20 cellular contexts compared by ENCODE assay signal in the genomic region with DNA sequence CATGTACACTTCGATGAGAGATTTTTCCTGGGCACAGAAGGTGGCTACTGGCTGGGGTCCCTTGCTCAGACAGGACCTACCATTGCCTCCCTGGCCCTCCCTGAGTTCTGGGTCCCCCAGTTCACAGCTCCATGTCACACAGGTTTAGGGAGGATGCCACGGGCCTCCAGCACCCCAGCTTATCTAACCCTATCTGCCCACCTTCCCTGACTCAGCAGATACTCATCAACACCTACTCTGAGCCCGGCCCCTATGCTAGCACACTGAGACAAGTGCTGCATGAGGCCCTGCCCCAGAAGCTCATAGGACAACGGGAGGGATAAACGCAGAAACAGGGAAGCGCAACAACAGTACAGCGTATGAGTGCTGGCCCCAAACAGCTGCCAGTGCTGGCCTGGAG. TPM values are rescaled to one million over a fixed set of nuclear protein-coding genes. Genes with fewer than 3 reads are reported as not detected.
DNase-seq lines count a peak whose midpoint lies in the region; ATAC-seq and TF ChIP-seq lines count a peak whose summit lies in the region.
"Had no signal": no experiment of that assay in that cellular context is flagged by ENCODE, and none has a peak within 500 bp of the region (broad histone marks: within the 10 kb centered on the region; RNA-seq: fewer than 3 reads in every experiment).

No MANE protein-coding gene starts in this region.

- H3K9me3 ChIP-seq in colonic mucosa = no peaks in the 10 kb centered on the region
- H3K9me3 ChIP-seq in spleen = peaks cover 0 to 24% (median 15%) of the 10 kb centered on the region in 8 donors
- H3K9me3 ChIP-seq in PC-3 (ENCODE audit: low read length) = peaks cover 6% of the 10 kb centered on the region

- no peak overlapping the region for H3K27ac Mint-ChIP-seq in activated naive CD8-positive, alpha-beta T cell treated with anti-CD3 and anti-CD28 coated beads, Interleukin-2, amount 50 U/mL, for 24 hours
- H3K27ac Mint-ChIP-seq in activated naive CD8-positive, alpha-beta T cell treated with anti-CD3 and anti-CD28 coated beads for 36 hours = no peak overlapping the region
- H3K27ac Mint-ChIP-seq: B cell had no signal

- TF ChIP-seq POLR2A in spleen (IDR thresholded peaks at IDR 0.05) = no peak

- BruUV-seq in PC-3 (replicated peaks; lab: Mats Ljungman, UMichigan) = no TSS peak

- intact Hi-C loops in colonic mucosa (cut with DNase I) = no loop called here
- intact Hi-C loops in spleen (cut with DNase I; ENCODE audit: low total_unique reads) = no loop called here
- intact Hi-C loops in PC-3 (cut with micrococcal nuclease) = no loop called here

- CTCF ChIA-PET in PC-3 (lab: Charles Lee) = no interaction called here

- H3K27ac ChIP-seq in colonic mucosa = no peak overlapping the region
- no peak overlapping the region for H3K27ac ChIP-seq in spleen
- no peak overlapping the region for H3K27ac ChIP-seq in PC-3 (ENCODE audit: low read length)
- H3K27ac ChIP-seq: RWPE1, SK-N-MC had no signal

- no peak overlapping the region for H2AFZ ChIP-seq in PC-3 (ENCODE audit: low read length)

- H3F3A ChIP-seq in PC-3 (ENCODE audit: low read length, unreplicated experiment) = no peaks in the 10 kb centered on the region

- no peaks in the 10 kb centered on the region for H3K79me2 ChIP-seq in PC-3 (ENCODE audit: low read length)

- H3K4me1 ChIP-seq in colonic mucosa (no peaks in the 10 kb centered on the region), spleen (no peaks in the 10 kb centered on the region), PC-3 (ENCODE audit: insufficient read depth, low read length) (no peaks in the 10 kb centered on the region)

- peaks cover 19% of the 10 kb centered on the region for H3K9me3 Mint-ChIP-seq in activated naive CD8-positive, alpha-beta T cell treated with anti-CD3 and anti-CD28 coated beads, Interleukin-2, amount 50 U/mL, for 24 hours
- H3K9me3 Mint-ChIP-seq in activated naive CD8-positive, alpha-beta T cell treated with anti-CD3 and anti-CD28 coated beads for 36 hours = peaks cover 18% of the 10 kb centered on the region

- no peak overlapping the region for H3K9ac ChIP-seq in colonic mucosa (ENCODE audit: low read depth in 2 of 2, low read length in 2 of 2)
- no peak overlapping the region for H3K9ac ChIP-seq in PC-3 (ENCODE audit: low read length)

- no peaks in the 10 kb centered on the region for H3K9me2 ChIP-seq in PC-3 (replicated peaks; ENCODE audit: low read length)

- ATAC-seq in activated naive CD8-positive, alpha-beta T cell treated with anti-CD3 and anti-CD28 coated beads, Interleukin-2, amount 50 U/mL, for 24 hours = peak; percentile 36
- ATAC-seq in PC-3 = no peak

- WGBS in spleen, 5 donors = 91 to 97% (median 93%) methylated on average over 7 of the region's 7 CpGs

- TF ChIP-seq CTCF in colonic mucosa (IDR thresholded peaks at IDR 0.05) = no peak
- no peak for TF ChIP-seq CTCF in spleen (IDR thresholded peaks at IDR 0.05 in 8 of 11, conservative IDR thresholded peaks at IDR 0.05 in 3 of 11)
- no peak for TF ChIP-seq CTCF in PC-3 (conservative IDR thresholded peaks at IDR 0.05; ENCODE audit: low read depth, low read length)

- H3K27me3 ChIP-seq in colonic mucosa (no peaks in the 10 kb centered on the region), spleen (replicated peaks in 1 of 7) (no peaks in the 10 kb centered on the region), PC-3 (ENCODE audit: low read length) (no peaks in the 10 kb centered on the region)

- H3K4me3 Mint-ChIP-seq in activated naive CD8-positive, alpha-beta T cell treated with anti-CD3 and anti-CD28 coated beads, Interleukin-2, amount 50 U/mL, for 24 hours = no peak overlapping the region
- no peak overlapping the region for H3K4me3 Mint-ChIP-seq in activated naive CD8-positive, alpha-beta T cell treated with anti-CD3 and anti-CD28 coated beads for 36 hours
- H3K4me3 Mint-ChIP-seq: B cell, CD14-positive monocyte had no signal

- peaks cover 12% of the 10 kb centered on the region for H3K36me3 ChIP-seq in colonic mucosa
- H3K36me3 ChIP-seq in spleen = peaks cover 5 to 82% (median 55%) of the 10 kb centered on the region in 6 donors
- peaks cover 15% of the 10 kb centered on the region; the same call in 1 of the 2 replicates for H3K36me3 ChIP-seq in PC-3 (ENCODE audit: low read depth, low read length)

- DNase-seq in activated naive CD8-positive, alpha-beta T cell treated with anti-CD3 and anti-CD28 coated beads, Interleukin-2, amount 50 U/mL, for 24 hours = no peak
- DNase-seq in activated naive CD8-positive, alpha-beta T cell treated with anti-CD3 and anti-CD28 coated beads for 36 hours = no peak
- DNase-seq in colonic mucosa (peak; percentile 9), spleen (peak; percentile 38), AG08395 (ENCODE audit: low spot score) (no peak), ACHN (no peak), PC-3 (no peak)
- DNase-seq: DMS79 treated with DMSO at 0.1 percent for 48 hours, MM.1S, NCI-H1048, NCI-H1417 treated with DMSO at 0.1 percent for 48 hours, NCI-H187 treated with DMSO at 0.1 percent for 48 hours, NCI-H2107, NCI-H510A, NCI-H748 treated with DMSO at 0.1 percent for 48 hours, SHP77 treated with DMSO at 0.1 percent for 48 hours had no signal

- H4K20me1 ChIP-seq in PC-3 (ENCODE audit: low read length) = no peaks in the 10 kb centered on the region

- in situ Hi-C loops in ACHN (cut with HindIII; ENCODE audit: low pct_ligation_motif_present, low pct_unique_long_range_greater_than_20kb, low sequenced_read_pairs) = no loop called here

- H3K4me2 ChIP-seq in PC-3 (ENCODE audit: low read length) = no peak overlapping the region

- H3K4me3 ChIP-seq in colonic mucosa (no peak overlapping the region), spleen (no peak overlapping the region), PC-3 (ENCODE audit: low read length) (no peak overlapping the region)
- H3K4me3 ChIP-seq: SK-N-MC had no signal

- H3K4me1 Mint-ChIP-seq in activated naive CD8-positive, alpha-beta T cell treated with anti-CD3 and anti-CD28 coated beads, Interleukin-2, amount 50 U/mL, for 24 hours = no peaks in the 10 kb centered on the region
- no peaks in the 10 kb centered on the region for H3K4me1 Mint-ChIP-seq in activated naive CD8-positive, alpha-beta T cell treated with anti-CD3 and anti-CD28 coated beads for 36 hours
- H3K4me1 Mint-ChIP-seq: B cell had no signal

- H3K36me3 Mint-ChIP-seq in activated naive CD8-positive, alpha-beta T cell treated with anti-CD3 and anti-CD28 coated beads, Interleukin-2, amount 50 U/mL, for 24 hours (ENCODE audit: low read depth) = peaks cover 38% of the 10 kb centered on the region
- H3K36me3 Mint-ChIP-seq in activated naive CD8-positive, alpha-beta T cell treated with anti-CD3 and anti-CD28 coated beads for 36 hours = peaks cover 48% of the 10 kb centered on the region

- no peaks in the 10 kb centered on the region for H3K27me3 Mint-ChIP-seq in activated naive CD8-positive, alpha-beta T cell treated with anti-CD3 and anti-CD28 coated beads, Interleukin-2, amount 50 U/mL, for 24 hours
- H3K27me3 Mint-ChIP-seq in activated naive CD8-positive, alpha-beta T cell treated with anti-CD3 and anti-CD28 coated beads for 36 hours = no peaks in the 10 kb centered on the region
- H3K27me3 Mint-ChIP-seq: B cell had no signal

- POLR2A ChIA-PET in PC-3 (lab: Charles Lee; ENCODE audit: unreplicated experiment) = interaction anchor here (0.5 kb wide), 1 partner anchor 114 kb away, joined by 4 read pairs; no protein-coding TSS in a partner anchor

RNA-seq across cellular contexts. Expression of gene NAGA, which starts 9.6 kb away (rescaled TPM):
- 10 to 100 TPM; 13.2 to 16.0 TPM for total RNA-seq in activated naive CD8-positive, alpha-beta T cell treated with anti-CD3 and anti-CD28 coated beads for 36 hours
- total RNA-seq in colonic mucosa (10 to 100 TPM; 28.9 to 36.0 TPM), spleen (10 to 100 TPM; 20.2 to 60.2 (median 34.1) TPM), PC-3 (2014; rRNA removed) (25.1 and 27.2 TPM in 2 replicates)
- 1 to 10 TPM; 7.0 to 7.4 (median 7.1) TPM for polyA plus RNA-seq in spleen

RNA-seq across cellular contexts. Expression of gene PHETA2, which starts 13.0 kb away (rescaled TPM):
- 1 to 10 TPM; 1.5 to 2.1 TPM for total RNA-seq in activated naive CD8-positive, alpha-beta T cell treated with anti-CD3 and anti-CD28 coated beads for 36 hours
- total RNA-seq in colonic mucosa (10 to 100 TPM; 11.6 to 15.2 TPM), spleen (10 to 100 TPM in 3 of 7 donors, 1 to 10 TPM in 4; 6.8 to 11.5 (median 9.6) TPM), PC-3 (2014; rRNA removed) (0.04 TPM in 1 of 2 replicates, not detected in the other)
- 1 to 10 TPM; 3.1 to 5.5 (median 4.3) TPM for polyA plus RNA-seq in spleen

RNA-seq across cellular contexts. Expression of gene SMDT1, which starts 18.5 kb away (rescaled TPM):
- 10 to 100 TPM; 58.0 to 63.4 TPM for total RNA-seq in activated naive CD8-positive, alpha-beta T cell treated with anti-CD3 and anti-CD28 coated beads for 36 hours
- total RNA-seq in colonic mucosa = 100 to 1,000 TPM; 125 to 135 TPM
- 10 to 100 TPM; 13.6 to 91.4 (median 69.6) TPM for total RNA-seq in spleen
- polyA plus RNA-seq in spleen = 100 to 1,000 TPM in 1 of 3 donors, 10 to 100 TPM in 2; 79.9 to 171 (median 90.7) TPM
- total RNA-seq in PC-3 (2014; rRNA removed) = 17.5 and 18.3 TPM in 2 replicates

RNA-seq across cellular contexts. Expression of gene NDUFA6, which starts 29.5 kb away (rescaled TPM):
- total RNA-seq in activated naive CD8-positive, alpha-beta T cell treated with anti-CD3 and anti-CD28 coated beads for 36 hours = 100 to 1,000 TPM; 107 to 117 TPM
- 100 to 1,000 TPM; 131 to 154 TPM for total RNA-seq in colonic mucosa
- total RNA-seq in spleen = 10 to 100 TPM; 31.1 to 44.9 (median 36.8) TPM
- polyA plus RNA-seq in spleen = 10 to 100 TPM; 50.2 to 73.8 (median 64.2) TPM
- 91.5 and 118 TPM in 2 replicates for total RNA-seq in PC-3 (2014; rRNA removed)

Comparison
In these comparisons a context has a peak if more than half of its experiments do, and no peak if none do; other contexts are left out.
1. DNase-seq: peak in colonic mucosa (single experiment) and spleen (single experiment); none in activated naive CD8-positive, alpha-beta T cell treated with anti-CD3 and anti-CD28 coated beads, Interleukin-2, amount 50 U/mL, for 24 hours (single experiment), activated naive CD8-positive, alpha-beta T cell treated with anti-CD3 and anti-CD28 coated beads for 36 hours (single experiment), AG08395 (single experiment), ACHN (single experiment) and PC-3 (single experiment).